ENCODE assay signal across 1 cellular context in the genomic region with DNA sequence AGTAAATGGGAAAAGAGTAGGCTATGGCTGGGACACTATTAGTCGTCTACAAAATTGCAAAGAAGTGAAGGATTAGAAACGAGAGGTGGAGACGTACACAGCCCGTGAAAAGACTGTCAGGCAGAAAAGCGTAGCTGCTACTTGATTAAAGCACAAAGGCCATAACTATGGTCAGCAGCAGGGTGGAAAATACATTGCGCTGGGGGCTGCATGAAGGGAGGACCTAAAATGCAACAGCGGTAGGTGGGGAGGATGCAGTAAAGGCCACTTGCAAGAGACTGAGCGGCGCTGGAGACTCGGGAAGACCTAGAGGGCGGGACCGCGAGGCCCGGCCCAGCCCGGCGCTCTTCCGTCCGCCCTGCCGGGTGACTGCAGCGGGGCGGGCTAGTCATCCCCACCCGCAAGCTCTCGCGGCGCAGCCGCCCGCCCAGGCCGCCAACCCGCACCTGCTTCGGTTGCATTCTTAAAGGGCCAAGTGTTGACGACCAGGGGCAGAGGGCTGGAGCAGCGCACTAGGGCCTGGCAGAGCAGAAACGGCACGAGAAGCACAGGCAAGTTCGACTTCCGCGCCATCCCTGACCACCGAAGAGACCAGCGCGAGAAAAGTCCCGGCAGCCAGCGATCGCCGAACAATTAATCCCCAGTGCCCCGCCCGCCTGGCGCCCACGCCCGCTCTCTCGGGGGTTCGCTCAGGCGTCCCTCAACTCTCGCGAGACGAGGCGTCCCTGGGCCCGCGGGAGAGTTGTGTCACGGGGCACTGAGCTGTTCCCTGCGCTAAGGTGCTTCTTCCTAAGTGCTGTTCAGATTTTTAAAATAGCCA.
TF ChIP-seq lines count a peak whose summit lies in the region.

A gene (minus strand): TSS at position 635 of the 820 bp plus-strand sequence. CDS start 62 bp downstream, at position 573.

TF ChIP-seq in HepG2, 621 proteins besides CTCF, POLR2A, EP300 and RAD21 (continued from another document):
- TF ChIP-seq, protein P1, sequence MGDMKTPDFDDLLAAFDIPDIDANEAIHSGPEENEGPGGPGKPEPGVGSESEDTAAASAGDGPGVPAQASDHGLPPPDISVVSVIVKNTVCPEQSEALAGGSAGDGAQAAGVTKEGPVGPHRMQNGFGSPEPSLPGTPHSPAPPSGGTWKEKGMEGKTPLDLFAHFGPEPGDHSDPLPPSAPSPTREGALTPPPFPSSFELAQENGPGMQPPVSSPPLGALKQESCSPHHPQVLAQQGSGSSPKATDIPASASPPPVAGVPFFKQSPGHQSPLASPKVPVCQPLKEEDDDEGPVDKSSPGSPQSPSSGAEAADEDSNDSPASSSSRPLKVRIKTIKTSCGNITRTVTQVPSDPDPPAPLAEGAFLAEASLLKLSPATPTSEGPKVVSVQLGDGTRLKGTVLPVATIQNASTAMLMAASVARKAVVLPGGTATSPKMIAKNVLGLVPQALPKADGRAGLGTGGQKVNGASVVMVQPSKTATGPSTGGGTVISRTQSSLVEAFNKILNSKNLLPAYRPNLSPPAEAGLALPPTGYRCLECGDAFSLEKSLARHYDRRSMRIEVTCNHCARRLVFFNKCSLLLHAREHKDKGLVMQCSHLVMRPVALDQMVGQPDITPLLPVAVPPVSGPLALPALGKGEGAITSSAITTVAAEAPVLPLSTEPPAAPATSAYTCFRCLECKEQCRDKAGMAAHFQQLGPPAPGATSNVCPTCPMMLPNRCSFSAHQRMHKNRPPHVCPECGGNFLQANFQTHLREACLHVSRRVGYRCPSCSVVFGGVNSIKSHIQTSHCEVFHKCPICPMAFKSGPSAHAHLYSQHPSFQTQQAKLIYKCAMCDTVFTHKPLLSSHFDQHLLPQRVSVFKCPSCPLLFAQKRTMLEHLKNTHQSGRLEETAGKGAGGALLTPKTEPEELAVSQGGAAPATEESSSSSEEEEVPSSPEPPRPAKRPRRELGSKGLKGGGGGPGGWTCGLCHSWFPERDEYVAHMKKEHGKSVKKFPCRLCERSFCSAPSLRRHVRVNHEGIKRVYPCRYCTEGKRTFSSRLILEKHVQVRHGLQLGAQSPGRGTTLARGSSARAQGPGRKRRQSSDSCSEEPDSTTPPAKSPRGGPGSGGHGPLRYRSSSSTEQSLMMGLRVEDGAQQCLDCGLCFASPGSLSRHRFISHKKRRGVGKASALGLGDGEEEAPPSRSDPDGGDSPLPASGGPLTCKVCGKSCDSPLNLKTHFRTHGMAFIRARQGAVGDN (CRISPR knock-in tag; IDR thresholded peaks at IDR 0.05) = peak; percentile 94
- TF ChIP-seq ASH2L (IDR thresholded peaks at IDR 0.05; ENCODE audit: insufficient read length, low read depth, low read length) = no peak
- peak; percentile 52; the same call in 1 of the 2 replicates for TF ChIP-seq ZSCAN21 (CRISPR knock-in tag; IDR thresholded peaks at IDR 0.05; ENCODE audit: borderline replicate concordance)
- no peak for TF ChIP-seq CEBPG (CRISPR knock-in tag; IDR thresholded peaks at IDR 0.05)
- TF ChIP-seq ZNF570 (CRISPR knock-in tag; IDR thresholded peaks at IDR 0.05; ENCODE audit: borderline replicate concordance) = no peak
- TF ChIP-seq ZNF264 (CRISPR knock-in tag; IDR thresholded peaks at IDR 0.05) = no peak
- no peak for TF ChIP-seq PHB2 (IDR thresholded peaks at IDR 0.05; ENCODE audit: partially characterized antibody)
- TF ChIP-seq ZNF546 (CRISPR knock-in tag; conservative IDR thresholded peaks at IDR 0.05) = 0 out of 2 replicates have a peak, but pooled peaks have one; percentile 49
- TF ChIP-seq, protein P2, sequence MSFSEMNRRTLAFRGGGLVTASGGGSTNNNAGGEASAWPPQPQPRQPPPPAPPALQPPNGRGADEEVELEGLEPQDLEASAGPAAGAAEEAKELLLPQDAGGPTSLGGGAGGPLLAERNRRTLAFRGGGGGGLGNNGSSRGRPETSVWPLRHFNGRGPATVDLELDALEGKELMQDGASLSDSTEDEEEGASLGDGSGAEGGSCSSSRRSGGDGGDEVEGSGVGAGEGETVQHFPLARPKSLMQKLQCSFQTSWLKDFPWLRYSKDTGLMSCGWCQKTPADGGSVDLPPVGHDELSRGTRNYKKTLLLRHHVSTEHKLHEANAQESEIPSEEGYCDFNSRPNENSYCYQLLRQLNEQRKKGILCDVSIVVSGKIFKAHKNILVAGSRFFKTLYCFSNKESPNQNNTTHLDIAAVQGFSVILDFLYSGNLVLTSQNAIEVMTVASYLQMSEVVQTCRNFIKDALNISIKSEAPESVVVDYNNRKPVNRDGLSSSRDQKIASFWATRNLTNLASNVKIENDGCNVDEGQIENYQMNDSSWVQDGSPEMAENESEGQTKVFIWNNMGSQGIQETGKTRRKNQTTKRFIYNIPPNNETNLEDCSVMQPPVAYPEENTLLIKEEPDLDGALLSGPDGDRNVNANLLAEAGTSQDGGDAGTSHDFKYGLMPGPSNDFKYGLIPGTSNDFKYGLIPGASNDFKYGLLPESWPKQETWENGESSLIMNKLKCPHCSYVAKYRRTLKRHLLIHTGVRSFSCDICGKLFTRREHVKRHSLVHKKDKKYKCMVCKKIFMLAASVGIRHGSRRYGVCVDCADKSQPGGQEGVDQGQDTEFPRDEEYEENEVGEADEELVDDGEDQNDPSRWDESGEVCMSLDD (CRISPR knock-in tag; IDR thresholded peaks at IDR 0.05; ENCODE audit: borderline replicate concordance) = peak; percentile 60; the same call in 1 of the 2 replicates
- peak; percentile 44; the same call in 1 of the 2 replicates for TF ChIP-seq ZMAT3 (CRISPR knock-in tag; conservative IDR thresholded peaks at IDR 0.05)
- peak; percentile 69; the same call in 1 of the 2 replicates for TF ChIP-seq NRL (CRISPR knock-in tag; IDR thresholded peaks at IDR 0.05; ENCODE audit: borderline replicate concordance)
- peak; percentile 71; the same call in 1 of the 2 replicates for TF ChIP-seq ZNF543 (CRISPR knock-in tag; IDR thresholded peaks at IDR 0.05)
- no peak for TF ChIP-seq FOXK2 (IDR thresholded peaks at IDR 0.05)
- TF ChIP-seq, protein P3, sequence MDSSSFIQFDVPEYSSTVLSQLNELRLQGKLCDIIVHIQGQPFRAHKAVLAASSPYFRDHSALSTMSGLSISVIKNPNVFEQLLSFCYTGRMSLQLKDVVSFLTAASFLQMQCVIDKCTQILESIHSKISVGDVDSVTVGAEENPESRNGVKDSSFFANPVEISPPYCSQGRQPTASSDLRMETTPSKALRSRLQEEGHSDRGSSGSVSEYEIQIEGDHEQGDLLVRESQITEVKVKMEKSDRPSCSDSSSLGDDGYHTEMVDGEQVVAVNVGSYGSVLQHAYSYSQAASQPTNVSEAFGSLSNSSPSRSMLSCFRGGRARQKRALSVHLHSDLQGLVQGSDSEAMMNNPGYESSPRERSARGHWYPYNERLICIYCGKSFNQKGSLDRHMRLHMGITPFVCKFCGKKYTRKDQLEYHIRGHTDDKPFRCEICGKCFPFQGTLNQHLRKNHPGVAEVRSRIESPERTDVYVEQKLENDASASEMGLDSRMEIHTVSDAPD (CRISPR knock-in tag; IDR thresholded peaks at IDR 0.05) = peak; percentile 60; the same call in 1 of the 2 replicates
- no peak for TF ChIP-seq ZFP36L1 (CRISPR knock-in tag; IDR thresholded peaks at IDR 0.05)
- TF ChIP-seq KLF16 (CRISPR knock-in tag; IDR thresholded peaks at IDR 0.05) = peak in 1 of 2 experiments; percentile 56; a peak in 1 of 4 replicates
- TF ChIP-seq RORA (CRISPR knock-in tag; IDR thresholded peaks at IDR 0.05) = no peak
- peak; percentile 73; the same call in 1 of the 2 replicates for TF ChIP-seq FOXC1 (CRISPR knock-in tag; IDR thresholded peaks at IDR 0.05; ENCODE audit: borderline replicate concordance)
- no peak for TF ChIP-seq RARG (CRISPR knock-in tag; IDR thresholded peaks at IDR 0.05; ENCODE audit: low read depth)
- TF ChIP-seq, protein P4, sequence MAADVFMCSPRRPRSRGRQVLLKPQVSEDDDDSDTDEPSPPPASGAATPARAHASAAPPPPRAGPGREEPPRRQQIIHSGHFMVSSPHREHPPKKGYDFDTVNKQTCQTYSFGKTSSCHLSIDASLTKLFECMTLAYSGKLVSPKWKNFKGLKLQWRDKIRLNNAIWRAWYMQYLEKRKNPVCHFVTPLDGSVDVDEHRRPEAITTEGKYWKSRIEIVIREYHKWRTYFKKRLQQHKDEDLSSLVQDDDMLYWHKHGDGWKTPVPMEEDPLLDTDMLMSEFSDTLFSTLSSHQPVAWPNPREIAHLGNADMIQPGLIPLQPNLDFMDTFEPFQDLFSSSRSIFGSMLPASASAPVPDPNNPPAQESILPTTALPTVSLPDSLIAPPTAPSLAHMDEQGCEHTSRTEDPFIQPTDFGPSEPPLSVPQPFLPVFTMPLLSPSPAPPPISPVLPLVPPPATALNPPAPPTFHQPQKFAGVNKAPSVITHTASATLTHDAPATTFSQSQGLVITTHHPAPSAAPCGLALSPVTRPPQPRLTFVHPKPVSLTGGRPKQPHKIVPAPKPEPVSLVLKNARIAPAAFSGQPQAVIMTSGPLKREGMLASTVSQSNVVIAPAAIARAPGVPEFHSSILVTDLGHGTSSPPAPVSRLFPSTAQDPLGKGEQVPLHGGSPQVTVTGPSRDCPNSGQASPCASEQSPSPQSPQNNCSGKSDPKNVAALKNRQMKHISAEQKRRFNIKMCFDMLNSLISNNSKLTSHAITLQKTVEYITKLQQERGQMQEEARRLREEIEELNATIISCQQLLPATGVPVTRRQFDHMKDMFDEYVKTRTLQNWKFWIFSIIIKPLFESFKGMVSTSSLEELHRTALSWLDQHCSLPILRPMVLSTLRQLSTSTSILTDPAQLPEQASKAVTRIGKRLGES (CRISPR knock-in tag; IDR thresholded peaks at IDR 0.05; ENCODE audit: borderline replicate concordance) = no peak
- peak; percentile 83 for TF ChIP-seq RBM39 (IDR thresholded peaks at IDR 0.05; ENCODE audit: low read depth, low read length, poor library complexity, severe bottlenecking)
- no peak for TF ChIP-seq RFXAP (CRISPR knock-in tag; IDR thresholded peaks at IDR 0.05; ENCODE audit: borderline replicate concordance)
- TF ChIP-seq ZNF224 (CRISPR knock-in tag; IDR thresholded peaks at IDR 0.05) = no peak
- TF ChIP-seq GATAD1 (CRISPR knock-in tag; IDR thresholded peaks at IDR 0.05) = peak; percentile 70; the same call in 1 of the 2 replicates
- TF ChIP-seq ZNF598 (CRISPR knock-in tag; IDR thresholded peaks at IDR 0.05; ENCODE audit: borderline replicate concordance) = peak; percentile 88; the same call in 1 of the 2 replicates
- TF ChIP-seq ZNF160 (CRISPR knock-in tag; IDR thresholded peaks at IDR 0.05) = no peak
- TF ChIP-seq ZNF850 (CRISPR knock-in tag; conservative IDR thresholded peaks at IDR 0.05) = 0 out of 2 replicates have a peak, but pooled peaks have one; percentile 66
- TF ChIP-seq, protein P5, sequence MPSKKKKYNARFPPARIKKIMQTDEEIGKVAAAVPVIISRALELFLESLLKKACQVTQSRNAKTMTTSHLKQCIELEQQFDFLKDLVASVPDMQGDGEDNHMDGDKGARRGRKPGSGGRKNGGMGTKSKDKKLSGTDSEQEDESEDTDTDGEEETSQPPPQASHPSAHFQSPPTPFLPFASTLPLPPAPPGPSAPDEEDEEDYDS (CRISPR knock-in tag; IDR thresholded peaks at IDR 0.05) = peak; percentile 48; the same call in 1 of the 2 replicates
- TF ChIP-seq ZNF335 (CRISPR knock-in tag; IDR thresholded peaks at IDR 0.05) = no peak
- TF ChIP-seq ZNF562 (CRISPR knock-in tag; IDR thresholded peaks at IDR 0.05; ENCODE audit: borderline replicate concordance) = no peak
- TF ChIP-seq ZNF143 (CRISPR knock-in tag; IDR thresholded peaks at IDR 0.05) = peak; percentile 65
- no peak for TF ChIP-seq ZNF644 (CRISPR knock-in tag; IDR thresholded peaks at IDR 0.05; ENCODE audit: low read depth)
- no peak for TF ChIP-seq ZNF564 (CRISPR knock-in tag; IDR thresholded peaks at IDR 0.05)
- TF ChIP-seq, protein P6, sequence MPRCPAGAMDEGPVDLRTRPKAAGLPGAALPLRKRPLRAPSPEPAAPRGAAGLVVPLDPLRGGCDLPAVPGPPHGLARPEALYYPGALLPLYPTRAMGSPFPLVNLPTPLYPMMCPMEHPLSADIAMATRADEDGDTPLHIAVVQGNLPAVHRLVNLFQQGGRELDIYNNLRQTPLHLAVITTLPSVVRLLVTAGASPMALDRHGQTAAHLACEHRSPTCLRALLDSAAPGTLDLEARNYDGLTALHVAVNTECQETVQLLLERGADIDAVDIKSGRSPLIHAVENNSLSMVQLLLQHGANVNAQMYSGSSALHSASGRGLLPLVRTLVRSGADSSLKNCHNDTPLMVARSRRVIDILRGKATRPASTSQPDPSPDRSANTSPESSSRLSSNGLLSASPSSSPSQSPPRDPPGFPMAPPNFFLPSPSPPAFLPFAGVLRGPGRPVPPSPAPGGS (CRISPR knock-in tag; IDR thresholded peaks at IDR 0.05) = peak; percentile 66; the same call in 1 of the 2 replicates
- TF ChIP-seq ZNF331 (CRISPR knock-in tag; IDR thresholded peaks at IDR 0.05) = 0 out of 2 replicates have a peak, but pooled peaks have one; percentile 17
- no peak for TF ChIP-seq ZNF44 (CRISPR knock-in tag; IDR thresholded peaks at IDR 0.05)
- no peak for TF ChIP-seq SCMH1 (CRISPR knock-in tag; IDR thresholded peaks at IDR 0.05; ENCODE audit: borderline replicate concordance)
- TF ChIP-seq NR1H2 (CRISPR knock-in tag; IDR thresholded peaks at IDR 0.05; ENCODE audit: borderline replicate concordance, low read depth) = no peak
- no peak for TF ChIP-seq ZNF317 (CRISPR knock-in tag; IDR thresholded peaks at IDR 0.05)
